ENCODE assay signal across 8 cellular contexts in genomic region chr20:50957276-50957675, GRCh38. TPM values are rescaled to one million over a fixed set of nuclear protein-coding genes. Genes with fewer than 3 reads are reported as not detected.
A peak's percentile ranks its signal among the peaks of the same experiment; 100 is the strongest.
DNase-seq lines count a peak whose midpoint lies in the region; ATAC-seq and TF ChIP-seq lines count a peak whose summit lies in the region.

No MANE protein-coding gene starts in this region.

- no peaks in the 10 kb centered on the region for H3K36me3 Mint-ChIP-seq in glutamatergic neuron (ENCODE audit: unreplicated experiment)

- peak overlapping the region; percentile 97 for H3K4me3 Mint-ChIP-seq in glutamatergic neuron (ENCODE audit: unreplicated experiment)

- H3K4me3 ChIP-seq in skin epidermis, result peak overlapping the region; percentile 73 to 95 (median 91)

- peaks cover 19% of the 10 kb centered on the region for H3K4me1 Mint-ChIP-seq in glutamatergic neuron (ENCODE audit: low read depth, unreplicated experiment)

- ATAC-seq in HG02973 (IDR thresholded peaks at IDR 0.05; ENCODE audit: unreplicated experiment), result no peak

- no peak for TF ChIP-seq CTCF in VCaP (conservative IDR thresholded peaks at IDR 0.05)
- TF ChIP-seq CTCF in glutamatergic neuron (IDR thresholded peaks at IDR 0.05; ENCODE audit: partially characterized antibody, unreplicated experiment), result no peak

- H3K27ac Mint-ChIP-seq in glutamatergic neuron (ENCODE audit: unreplicated experiment), result peak overlapping the region; percentile 98

- H3K27ac ChIP-seq in VCaP, result peak overlapping the region; percentile 95
- peak overlapping the region in 7 of 21 experiments; percentile 90 to 97 (median 94) for H3K27ac ChIP-seq in skin epidermis

- peaks cover 5% of the 10 kb centered on the region for H3K27me3 Mint-ChIP-seq in glutamatergic neuron (ENCODE audit: unreplicated experiment)

- peaks cover 1% of the 10 kb centered on the region for H3K9me3 Mint-ChIP-seq in glutamatergic neuron (ENCODE audit: unreplicated experiment)

- DNase-seq in HCEC 1CT, result peak; percentile 18
- DNase-seq in glutamatergic neuron, result no peak
- no peak for DNase-seq in hippocampal formation (lab: John Stamatoyannopoulos, UW)
- DNase-seq in cerebellum (ENCODE audit: low spot score), result no peak
- DNase-seq in NCI-H2171 treated with DMSO at 0.1 percent for 48 hours (lab: John Stamatoyannopoulos, UW), result no peak

RNA-seq across cellular contexts. Expression of gene DPM1, which starts 1.1 kb away (rescaled TPM):
- total RNA-seq in glutamatergic neuron (ENCODE audit: unreplicated experiment) (31.9 TPM), cerebellum (23.6 TPM)

RNA-seq across cellular contexts. Expression of gene MOCS3, which starts 1.3 kb away (rescaled TPM):
- 4.1 TPM for total RNA-seq in glutamatergic neuron (ENCODE audit: unreplicated experiment)
- total RNA-seq in cerebellum, result 5.5 TPM

RNA-seq across cellular contexts. Expression of gene ADNP, which starts 26.0 kb away (rescaled TPM):
- total RNA-seq in glutamatergic neuron (ENCODE audit: unreplicated experiment) (139 TPM), cerebellum (84.3 TPM)
